In the genomic region with DNA sequence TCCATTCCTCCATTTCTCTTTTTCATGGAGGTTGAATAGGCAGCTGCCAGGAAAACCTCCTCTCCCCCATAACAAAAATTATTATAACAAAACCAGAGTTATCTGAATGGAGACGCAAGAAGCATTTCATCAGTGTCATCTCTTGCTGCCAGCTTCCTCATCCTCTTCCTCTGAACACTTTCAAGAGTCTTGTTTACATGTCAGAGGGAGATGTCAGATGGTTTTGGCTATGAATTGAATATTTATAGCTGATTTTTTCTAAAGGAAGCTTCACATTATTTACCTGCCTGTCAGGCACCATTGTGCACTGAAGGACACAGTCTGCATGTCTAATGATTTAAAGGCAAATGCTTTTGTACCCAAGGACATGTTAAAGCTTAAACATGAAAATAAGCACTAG, we compare ENCODE assay signal across 13 cellular contexts.
A peak's percentile ranks its signal among the peaks of the same experiment; 100 is the strongest.
DNase-seq lines count a peak whose midpoint lies in the region; ATAC-seq, FAIRE-seq and TF ChIP-seq lines count a peak whose summit lies in the region.
"Had no signal": no experiment of that assay in that cellular context is flagged by ENCODE, and none has a peak within 500 bp of the region (broad histone marks: within the 10 kb centered on the region; RNA-seq: fewer than 3 reads in every experiment).

No MANE protein-coding gene starts in this region.

- 64% methylated on average over 1 of the region's 1 CpG for WGBS in GM12878 (ENCODE audit: insufficient coverage, insufficient replicate concordance, low lambda C conversion rate, missing lambda C conversion rate)

- CTCF ChIA-PET in GM12878 (lab: Yijun Ruan, JAX) = interaction anchor here (0.9 to 2.4 kb wide), 6 partner anchors 14 to 57 kb away, joined by 3 to 17 read pairs (median 5); no protein-coding TSS in a partner anchor

- intact Hi-C loops in GM12878 (cut with micrococcal nuclease; ENCODE audit: unreplicated experiment) = no loop called here

- TF ChIP-seq RAD21 in GM12878 (IDR thresholded peaks at IDR 0.05; ENCODE audit: insufficient read depth, low read depth, low read length) = no peak

- H3K4me1 Mint-ChIP-seq in stimulated activated naive CD8-positive, alpha-beta T cell treated with anti-CD3 and anti-CD28 coated beads, Interleukin-15, Interleukin-2, amounts not matched to agents 100 ng/mL and 50 ng/mL, for 24 hours (ENCODE audit: low read depth) = peaks cover 83% of the 10 kb centered on the region
- H3K4me1 Mint-ChIP-seq in stimulated activated naive CD8-positive, alpha-beta T cell treated with anti-CD3 and anti-CD28 coated beads, Interleukin-15, amount 100 ng/mL, for 72 hours = peaks cover 78% of the 10 kb centered on the region

- RAD21 ChIA-PET in GM12878 (lab: Charles Lee; ENCODE audit: unreplicated experiment) = interaction anchor here (0.6 to 3.7 kb wide), 6 partner anchors 9 to 57 kb away, joined by 3 to 23 read pairs (median 4); no protein-coding TSS in a partner anchor

- H3K27me3 Mint-ChIP-seq in stimulated activated naive CD8-positive, alpha-beta T cell treated with anti-CD3 and anti-CD28 coated beads, Interleukin-15, Interleukin-2, amounts not matched to agents 100 ng/mL and 50 ng/mL, for 24 hours = no peaks in the 10 kb centered on the region
- no peaks in the 10 kb centered on the region for H3K27me3 Mint-ChIP-seq in stimulated activated naive CD8-positive, alpha-beta T cell treated with anti-CD3 and anti-CD28 coated beads, Interleukin-15, amount 100 ng/mL, for 72 hours

- H3K27ac ChIP-seq in GM12878 (ENCODE audit: control insufficient read depth, insufficient read depth) (no peak overlapping the region; the same call in 1 of the 2 replicates), substantia nigra (ENCODE audit: low read depth, low read length, poor library complexity, severe bottlenecking) (peak overlapping the region; percentile 2)

- H3K4me3 Mint-ChIP-seq in stimulated activated naive CD8-positive, alpha-beta T cell treated with anti-CD3 and anti-CD28 coated beads, Interleukin-15, Interleukin-2, amounts not matched to agents 100 ng/mL and 50 ng/mL, for 24 hours = no peak overlapping the region
- H3K4me3 Mint-ChIP-seq in stimulated activated naive CD8-positive, alpha-beta T cell treated with anti-CD3 and anti-CD28 coated beads, Interleukin-15, amount 100 ng/mL, for 72 hours = no peak overlapping the region

- H2AFZ ChIP-seq in GM12878 (ENCODE audit: control insufficient read depth, low read depth, low read length) = no peak overlapping the region

- peaks cover 4% of the 10 kb centered on the region for H3K79me2 ChIP-seq in GM12878 (ENCODE audit: control insufficient read depth, insufficient read depth, low read length)

- H3K9me3 ChIP-seq in GM12878 (replicated peaks; ENCODE audit: control insufficient read depth, insufficient read depth, low read length) = no peaks in the 10 kb centered on the region; the same call in 1 of the 3 replicates

- H3K9ac ChIP-seq in GM12878 (ENCODE audit: control insufficient read depth, insufficient read depth, low read length) = no peak overlapping the region

- no peak for FAIRE-seq in GM12878 (lab: Jason Lieb, UNC)
- FAIRE-seq: RCC 7860 had no signal

- no peaks in the 10 kb centered on the region for H4K20me1 ChIP-seq in GM12878 (ENCODE audit: control insufficient read depth, insufficient read depth)

- peak overlapping the region; percentile 11; the same call in 1 of the 2 replicates for H3K4me2 ChIP-seq in GM12878 (ENCODE audit: control insufficient read depth, insufficient read depth)

- TF ChIP-seq CTCF in GM12878 (IDR thresholded peaks at IDR 0.05 in 2 of 3, conservative IDR thresholded peaks at IDR 0.05 in 1 of 3; ENCODE audit: control insufficient read depth in 2 of 3, extremely low read depth in 1 of 3, insufficient read depth in 1 of 3, low read depth in 3 of 3, low read length in 3 of 3) = no peak

- H3K36me3 Mint-ChIP-seq in stimulated activated naive CD8-positive, alpha-beta T cell treated with anti-CD3 and anti-CD28 coated beads, Interleukin-15, Interleukin-2, amounts not matched to agents 100 ng/mL and 50 ng/mL, for 24 hours (ENCODE audit: low read depth) = peaks cover 52% of the 10 kb centered on the region

- H3K27ac Mint-ChIP-seq in stimulated activated naive CD8-positive, alpha-beta T cell treated with anti-CD3 and anti-CD28 coated beads, Interleukin-15, Interleukin-2, amounts not matched to agents 100 ng/mL and 50 ng/mL, for 24 hours = peak overlapping the region; percentile 27
- no peak overlapping the region for H3K27ac Mint-ChIP-seq in stimulated activated naive CD8-positive, alpha-beta T cell treated with anti-CD3 and anti-CD28 coated beads, Interleukin-15, amount 100 ng/mL, for 72 hours

- H3K36me3 ChIP-seq in GM12878 (ENCODE audit: control insufficient read depth in 2 of 2, insufficient read depth in 2 of 2, low read length in 1 of 2) = 0 out of 4 replicates have a peak, but pooled peaks cover 0 to 1% of the 10 kb centered on the region in 2 experiments

- ATAC-seq in stimulated activated naive CD8-positive, alpha-beta T cell treated with anti-CD3 and anti-CD28 coated beads, Interleukin-15, amount 100 ng/mL, for 72 hours = no peak
- ATAC-seq in GM12878 (no peak), GM18861 (IDR thresholded peaks at IDR 0.05; ENCODE audit: unreplicated experiment) (no peak)
- ATAC-seq: left ventricle myocardium superior had no signal

- BruUV-seq in GM12878 (replicated peaks; lab: Mats Ljungman, UMichigan) = no TSS peak

- in situ Hi-C loops in GM12878 (cut with MboI) = no loop called here

- H3K27me3 ChIP-seq in GM12878 (replicated peaks in 1 of 2; ENCODE audit: control insufficient read depth in 2 of 2, insufficient read depth in 2 of 2, low read length in 1 of 2) = no peaks in the 10 kb centered on the region

- H3K4me1 ChIP-seq in GM12878 (ENCODE audit: control insufficient read depth, insufficient read depth, low read length) = peaks cover 52% of the 10 kb centered on the region

- no peak overlapping the region for H3K4me3 ChIP-seq in GM12878

- no peak for TF ChIP-seq POLR2A in GM12878 (IDR thresholded peaks at IDR 0.05; ENCODE audit: low read depth, low read length)

- no peaks in the 10 kb centered on the region for H3K9me3 Mint-ChIP-seq in stimulated activated naive CD8-positive, alpha-beta T cell treated with anti-CD3 and anti-CD28 coated beads, Interleukin-15, Interleukin-2, amounts not matched to agents 100 ng/mL and 50 ng/mL, for 24 hours
- H3K9me3 Mint-ChIP-seq in stimulated activated naive CD8-positive, alpha-beta T cell treated with anti-CD3 and anti-CD28 coated beads, Interleukin-15, amount 100 ng/mL, for 72 hours = no peaks in the 10 kb centered on the region

- TF ChIP-seq EP300 in GM12878 (IDR thresholded peaks at IDR 0.05; ENCODE audit: borderline replicate concordance in 1 of 2, control insufficient read depth in 1 of 2, low read depth in 2 of 2, low read length in 2 of 2) = no peak

- no peak for DNase-seq in stimulated activated naive CD8-positive, alpha-beta T cell treated with anti-CD3 and anti-CD28 coated beads, Interleukin-15, amount 100 ng/mL, for 72 hours
- DNase-seq in NCI-H69 (lab: John Stamatoyannopoulos, UW) (peak; percentile 62), GM12878 (ENCODE audit: low read depth, low spot score) (no peak), substantia nigra (lab: John Stamatoyannopoulos, UW) (no peak), NCI-H2227 (lab: John Stamatoyannopoulos, UW; ENCODE audit: unreplicated experiment) (no peak), NCI-H128 (lab: John Stamatoyannopoulos, UW; ENCODE audit: unreplicated experiment) (no peak)
- DNase-seq: GOT3, KG1, left ventricle myocardium superior, NCI-H2171 treated with DMSO at 0.1 percent for 48 hours had no signal

- SMC1A ChIA-PET in GM12878 (lab: Charles Lee; ENCODE audit: uncharacterized antibody, unreplicated experiment) = interaction anchor here (0.9 to 3.7 kb wide), 12 partner anchors 8 to 66 kb away, joined by 3 to 24 read pairs (median 6); no protein-coding TSS in a partner anchor

- POLR2A ChIA-PET in GM12878 (lab: Charles Lee) = interaction anchor here (0.6 to 1.6 kb wide), 3 partner anchors 10 to 214 kb away, joined by 3 to 5 read pairs (median 3); no protein-coding TSS in a partner anchor

TF ChIP-seq in GM12878, 131 proteins besides CTCF, POLR2A, EP300 and RAD21:
- TF ChIP-seq TCF7 (IDR thresholded peaks at IDR 0.05; ENCODE audit: borderline replicate concordance) = no peak
- TF ChIP-seq, protein P1, sequence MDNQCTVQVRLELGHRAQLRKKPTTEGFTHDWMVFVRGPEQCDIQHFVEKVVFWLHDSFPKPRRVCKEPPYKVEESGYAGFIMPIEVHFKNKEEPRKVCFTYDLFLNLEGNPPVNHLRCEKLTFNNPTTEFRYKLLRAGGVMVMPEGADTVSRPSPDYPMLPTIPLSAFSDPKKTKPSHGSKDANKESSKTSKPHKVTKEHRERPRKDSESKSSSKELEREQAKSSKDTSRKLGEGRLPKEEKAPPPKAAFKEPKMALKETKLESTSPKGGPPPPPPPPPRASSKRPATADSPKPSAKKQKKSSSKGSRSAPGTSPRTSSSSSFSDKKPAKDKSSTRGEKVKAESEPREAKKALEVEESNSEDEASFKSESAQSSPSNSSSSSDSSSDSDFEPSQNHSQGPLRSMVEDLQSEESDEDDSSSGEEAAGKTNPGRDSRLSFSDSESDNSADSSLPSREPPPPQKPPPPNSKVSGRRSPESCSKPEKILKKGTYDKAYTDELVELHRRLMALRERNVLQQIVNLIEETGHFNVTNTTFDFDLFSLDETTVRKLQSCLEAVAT (IDR thresholded peaks at IDR 0.05) = 0 out of 2 replicates have a peak, but pooled peaks have one; percentile 0
